ENCODE assay signal across 4 cellular contexts in genomic region chr22:22256133-22256532, GRCh38. TPM values are rescaled to one million over a fixed set of nuclear protein-coding genes. Genes with fewer than 3 reads are reported as not detected.
"Had no signal": no experiment of that assay in that cellular context is flagged by ENCODE, and none has a peak within 500 bp of the region (broad histone marks: within the 10 kb centered on the region; RNA-seq: fewer than 3 reads in every experiment).

No MANE protein-coding gene starts in this region.

RNA-seq across cellular contexts. Expression of gene VPREB1, which starts 11.5 kb away (rescaled TPM):
- total RNA-seq: LHCN-M2, M059J, MCF 10A, NCI-H460 had no signal
